ENCODE assay signal across 22 cellular contexts in genomic region chr10:29880856-29881255, GRCh38.
"Had no signal": no experiment of that assay in that cellular context is flagged by ENCODE, and none has a peak within 500 bp of the region (broad histone marks: within the 10 kb centered on the region; RNA-seq: fewer than 3 reads in every experiment).

No MANE protein-coding gene starts in this region.

- H3K79me2 ChIP-seq: hepatocyte had no signal

- ATAC-seq: activated CD8-positive, alpha-beta memory T cell treated with anti-CD3 and anti-CD28 coated beads, Interleukin-2, amount 10 ng/mL, durations not matched to agents 7 days and 5 days; activated CD8-positive, alpha-beta T cell treated with anti-CD3 and anti-CD28 coated beads for 36 hours; foreskin keratinocyte; stimulated activated memory B cell treated with anti-CD40 and anti-IgM and Interleukin-4, amounts not matched to agents 10 μg/mL and 1 μg/mL and 100 μg/mL, for 72 hours had no signal

- DNase-seq: activated CD4-positive, alpha-beta T cell treated with anti-CD3 and anti-CD28 coated beads, Interleukin-2, amount 10 ng/mL, durations not matched to agents 24 days and 14 days; activated CD8-positive, alpha-beta memory T cell treated with anti-CD3 and anti-CD28 coated beads, Interleukin-2, amount 10 ng/mL, durations not matched to agents 7 days and 5 days; activated CD8-positive, alpha-beta T cell treated with anti-CD3 and anti-CD28 coated beads for 36 hours; activated gamma-delta T cell; activated T-cell treated with anti-CD3 and anti-CD28 coated beads for 4 hours; aorta; cerebellar nuclear complex; effector CD4-positive, alpha-beta T cell; foreskin keratinocyte; retina; SIG-M5; SK-N-SH; stimulated activated CD4-positive, alpha-beta T cell treated with anti-CD3 and anti-CD28 coated beads, Interleukin-2, amount 100 ng/mL, for 24 hours; stomach; upper lobe of left lung had no signal

- H3K4me3 Mint-ChIP-seq: activated CD4-positive, alpha-beta T cell treated with anti-CD3 and anti-CD28 coated beads, Interleukin-2, amount 10 ng/mL, durations not matched to agents 24 days and 14 days; activated CD8-positive, alpha-beta memory T cell treated with anti-CD3 and anti-CD28 coated beads, Interleukin-2, amount 10 ng/mL, durations not matched to agents 7 days and 5 days; activated CD8-positive, alpha-beta T cell treated with anti-CD3 and anti-CD28 coated beads for 36 hours; activated naive CD4-positive, alpha-beta T cell treated with anti-CD3 and anti-CD28 coated beads, Interleukin-2, amount 50 U/mL, for 24 hours; activated T-helper 1 cell treated with anti-CD3 and anti-CD28 coated beads, Interleukin-12 subunit alpha, Interleukin-12 subunit beta, Interleukin-2, Interleukin-4 antibody, amounts not matched to agents 30 ng/mL and 10 ng/mL and 1 ng/mL, durations not matched to agents 14 hours and 24 hours and 36 hours; memory B cell; stimulated activated memory B cell treated with anti-CD40 and anti-IgM and Interleukin-4, amounts not matched to agents 10 μg/mL and 1 μg/mL and 100 μg/mL, for 72 hours had no signal

- H3K4me1 Mint-ChIP-seq: activated CD4-positive, alpha-beta T cell treated with anti-CD3 and anti-CD28 coated beads, Interleukin-2, amount 10 ng/mL, durations not matched to agents 24 days and 14 days; activated CD8-positive, alpha-beta memory T cell treated with anti-CD3 and anti-CD28 coated beads, Interleukin-2, amount 10 ng/mL, durations not matched to agents 7 days and 5 days; activated naive CD4-positive, alpha-beta T cell treated with anti-CD3 and anti-CD28 coated beads, Interleukin-2, amount 50 U/mL, for 24 hours; memory B cell; stimulated activated memory B cell treated with anti-CD40 and anti-IgM and Interleukin-4, amounts not matched to agents 10 μg/mL and 1 μg/mL and 100 μg/mL, for 72 hours had no signal

- H2AFZ ChIP-seq: hepatocyte had no signal

- H3K27me3 ChIP-seq: hepatocyte, stomach, upper lobe of left lung had no signal

- H3K9ac ChIP-seq: SK-N-SH had no signal

- H3K9me3 Mint-ChIP-seq: activated CD4-positive, alpha-beta T cell treated with anti-CD3 and anti-CD28 coated beads, Interleukin-2, amount 10 ng/mL, durations not matched to agents 24 days and 14 days; activated CD8-positive, alpha-beta T cell treated with anti-CD3 and anti-CD28 coated beads for 36 hours; activated naive CD4-positive, alpha-beta T cell treated with anti-CD3 and anti-CD28 coated beads, Interleukin-2, amount 50 U/mL, for 24 hours; activated T-helper 1 cell treated with anti-CD3 and anti-CD28 coated beads, Interleukin-12 subunit alpha, Interleukin-12 subunit beta, Interleukin-2, Interleukin-4 antibody, amounts not matched to agents 30 ng/mL and 10 ng/mL and 1 ng/mL, durations not matched to agents 14 hours and 24 hours and 36 hours; stimulated activated memory B cell treated with anti-CD40 and anti-IgM and Interleukin-4, amounts not matched to agents 10 μg/mL and 1 μg/mL and 100 μg/mL, for 72 hours had no signal

- H3K4me2 ChIP-seq: hepatocyte, SK-N-SH had no signal

- H3K36me3 Mint-ChIP-seq: activated CD8-positive, alpha-beta memory T cell treated with anti-CD3 and anti-CD28 coated beads, Interleukin-2, amount 10 ng/mL, durations not matched to agents 7 days and 5 days; activated naive CD4-positive, alpha-beta T cell treated with anti-CD3 and anti-CD28 coated beads, Interleukin-2, amount 50 U/mL, for 24 hours; memory B cell; stimulated activated memory B cell treated with anti-CD40 and anti-IgM and Interleukin-4, amounts not matched to agents 10 μg/mL and 1 μg/mL and 100 μg/mL, for 72 hours had no signal

- H3K9me3 ChIP-seq: SK-N-SH, stomach, upper lobe of left lung had no signal

- H3K4me1 ChIP-seq: foreskin keratinocyte had no signal

- H3K27ac ChIP-seq: foreskin keratinocyte, hepatocyte, upper lobe of left lung had no signal

- H3K27ac Mint-ChIP-seq: activated CD4-positive, alpha-beta T cell treated with anti-CD3 and anti-CD28 coated beads, Interleukin-2, amount 10 ng/mL, durations not matched to agents 24 days and 14 days; activated CD8-positive, alpha-beta memory T cell treated with anti-CD3 and anti-CD28 coated beads, Interleukin-2, amount 10 ng/mL, durations not matched to agents 7 days and 5 days; activated CD8-positive, alpha-beta T cell treated with anti-CD3 and anti-CD28 coated beads for 36 hours; activated naive CD4-positive, alpha-beta T cell treated with anti-CD3 and anti-CD28 coated beads, Interleukin-2, amount 50 U/mL, for 24 hours; activated T-helper 1 cell treated with anti-CD3 and anti-CD28 coated beads, Interleukin-12 subunit alpha, Interleukin-12 subunit beta, Interleukin-2, Interleukin-4 antibody, amounts not matched to agents 30 ng/mL and 10 ng/mL and 1 ng/mL, durations not matched to agents 14 hours and 24 hours and 36 hours; memory B cell; progenitor cell of endocrine pancreas; stimulated activated memory B cell treated with anti-CD40 and anti-IgM and Interleukin-4, amounts not matched to agents 10 μg/mL and 1 μg/mL and 100 μg/mL, for 72 hours had no signal

- H3K36me3 ChIP-seq: stomach, upper lobe of left lung had no signal

- H3K4me3 ChIP-seq: hepatocyte, skin epidermis, stomach, upper lobe of left lung had no signal
